ENCODE assay signal across 26 cellular contexts in genomic region chr5:169632946-169633345, GRCh38.
"Had no signal": no experiment of that assay in that cellular context is flagged by ENCODE, and none has a peak within 500 bp of the region (broad histone marks: within the 10 kb centered on the region; RNA-seq: fewer than 3 reads in every experiment).

No MANE protein-coding gene starts in this region.

- ATAC-seq: effector memory CD8-positive, alpha-beta T cell; esophagus mucosa; foreskin keratinocyte; gastroesophageal sphincter; heart left ventricle; left colon; left lobe of liver; left ventricle myocardium superior; lower lobe of right lung; mucosa of descending colon had no signal

- H3K36me3 ChIP-seq: colonic mucosa, esophagus squamous epithelium, gastroesophageal sphincter, heart left ventricle, lower lobe of right lung had no signal

- H3K36me3 Mint-ChIP-seq: immature natural killer cell, mesothelial cell of epicardium, naive B cell had no signal

- H3K4me3 Mint-ChIP-seq: dendritic cell treated with granulocyte-macrophage colony-stimulating factor and Interleukin-4, amounts not matched to agents 40 ng/mL and 50 ng/mL, for 4 days; effector memory CD8-positive, alpha-beta T cell; endodermal cell; immature natural killer cell; mesothelial cell of epicardium; naive B cell had no signal

- H3K9me3 Mint-ChIP-seq: dendritic cell treated with granulocyte-macrophage colony-stimulating factor and Interleukin-4, amounts not matched to agents 40 ng/mL and 50 ng/mL, for 4 days; effector memory CD8-positive, alpha-beta T cell; immature natural killer cell had no signal

- H3K27ac Mint-ChIP-seq: dendritic cell treated with granulocyte-macrophage colony-stimulating factor and Interleukin-4, amounts not matched to agents 40 ng/mL and 50 ng/mL, for 4 days; effector memory CD8-positive, alpha-beta T cell; endodermal cell; immature natural killer cell; mesothelial cell of epicardium; naive B cell had no signal

- H3K27me3 ChIP-seq: colonic mucosa had no signal

- H3K27me3 Mint-ChIP-seq: dendritic cell treated with granulocyte-macrophage colony-stimulating factor and Interleukin-4, amounts not matched to agents 40 ng/mL and 50 ng/mL, for 4 days had no signal

- H3K4me1 Mint-ChIP-seq: endodermal cell, mesothelial cell of epicardium had no signal

- H3K9me3 ChIP-seq: colonic mucosa, esophagus squamous epithelium, lower lobe of right lung, mucosa of descending colon had no signal

- DNase-seq: colonic mucosa; cortex of kidney; effector CD8-positive, alpha-beta T cell; effector memory CD8-positive, alpha-beta T cell; endodermal cell; erythroblast; esophagus squamous epithelium; foreskin keratinocyte; heart left ventricle; hypothalamus; immature natural killer cell; islet precursor cell; kidney; kidney glomerular epithelial cell; left colon; left ventricle myocardium superior; lower lobe of right lung; mesenchymal stem cell; mucosa of descending colon; naive B cell had no signal

- H3K4me3 ChIP-seq: colonic mucosa, esophagus squamous epithelium, gastroesophageal sphincter, heart left ventricle, hepatocyte, lower lobe of right lung, mucosa of descending colon had no signal
